ENCODE assay signal across 9 cellular contexts in the genomic region with DNA sequence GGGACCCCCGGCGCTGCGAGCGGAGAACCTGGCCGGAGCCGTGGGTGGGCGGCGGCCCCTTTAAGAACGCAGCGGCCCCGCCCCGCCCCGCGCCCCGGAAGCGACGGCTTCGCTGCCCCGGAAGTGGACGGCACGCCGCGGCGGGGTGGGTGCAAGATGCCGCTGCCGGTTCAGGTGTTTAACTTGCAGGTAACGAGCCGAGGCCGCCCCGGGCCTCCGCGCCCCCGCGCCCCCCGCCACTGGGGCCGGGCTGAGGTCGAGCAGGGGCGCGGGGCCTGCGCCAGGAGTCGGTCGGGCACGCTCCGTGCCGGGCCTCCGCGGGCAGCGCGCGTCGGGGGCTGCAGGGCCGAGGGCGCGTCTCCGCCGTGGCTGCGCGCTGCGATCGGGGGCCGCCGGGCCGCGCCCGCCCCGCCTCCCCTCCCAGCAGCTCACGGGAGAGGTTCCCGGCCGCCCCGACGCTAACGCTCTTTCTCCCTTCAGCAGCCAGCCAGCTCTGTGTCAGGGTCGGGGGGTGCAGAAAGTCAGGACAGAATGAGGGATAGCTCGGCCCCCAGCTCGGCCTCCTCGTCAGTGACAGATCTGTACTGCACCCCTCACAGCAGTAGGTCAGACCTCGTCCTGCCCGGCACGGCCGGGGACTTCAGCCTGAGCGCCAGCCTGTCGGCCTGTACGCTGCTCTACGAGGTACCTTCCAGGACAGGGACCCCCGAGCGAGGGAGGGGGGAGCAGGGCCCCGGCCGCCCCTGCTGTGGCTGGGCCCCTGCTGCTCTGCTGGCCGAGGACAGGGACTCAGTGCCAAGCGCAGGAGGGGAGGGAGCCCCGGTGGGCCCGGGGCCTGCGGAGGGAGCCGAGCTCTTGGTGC.
DNase-seq lines count a peak whose midpoint lies in the region; ATAC-seq, FAIRE-seq and TF ChIP-seq lines count a peak whose summit lies in the region.
"Had no signal": no experiment of that assay in that cellular context is flagged by ENCODE, and none has a peak within 500 bp of the region (broad histone marks: within the 10 kb centered on the region; RNA-seq: fewer than 3 reads in every experiment).

Gene GPS1, plus strand, starts transcription at position 123 of the 862 bp plus-strand sequence. Its CDS starts 34 bp downstream, at position 157.
A gene with protein sequence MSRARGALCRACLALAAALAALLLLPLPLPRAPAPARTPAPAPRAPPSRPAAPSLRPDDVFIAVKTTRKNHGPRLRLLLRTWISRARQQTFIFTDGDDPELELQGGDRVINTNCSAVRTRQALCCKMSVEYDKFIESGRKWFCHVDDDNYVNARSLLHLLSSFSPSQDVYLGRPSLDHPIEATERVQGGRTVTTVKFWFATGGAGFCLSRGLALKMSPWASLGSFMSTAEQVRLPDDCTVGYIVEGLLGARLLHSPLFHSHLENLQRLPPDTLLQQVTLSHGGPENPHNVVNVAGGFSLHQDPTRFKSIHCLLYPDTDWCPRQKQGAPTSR (minus strand): TSS at position 36 of the 862 bp plus-strand sequence. CDS start 45 bp downstream, outside the sequence.

- H3K36me3 Mint-ChIP-seq in nephron (ENCODE audit: low read depth) = peaks cover 10% of the 10 kb centered on the region

- H3K27ac Mint-ChIP-seq in nephron = peak within 1 kb of the TSS in 1 of 3 experiments; percentile 68

- H3K9me3 Mint-ChIP-seq in nephron = no peaks in the 10 kb centered on the region

- peak within 1 kb of the TSS; percentile 89 to 93 (median 91) for H3K4me3 Mint-ChIP-seq in nephron

- H3K4me1 Mint-ChIP-seq in nephron = peaks cover 9% of the 10 kb centered on the region

- peak; percentile 40 for ATAC-seq in HG03558 (IDR thresholded peaks at IDR 0.05; ENCODE audit: extremely low read depth, unreplicated experiment)

- no peak for FAIRE-seq in RCC 7860 (lab: Jason Lieb, UNC)
- FAIRE-seq: A204.1 had no signal

- no peaks in the 10 kb centered on the region for H3K27me3 Mint-ChIP-seq in nephron (ENCODE audit: low read depth)

- no peak for TF ChIP-seq CTCF in nephron (IDR thresholded peaks at IDR 0.05; ENCODE audit: unreplicated experiment in 3 of 3)

- peak; percentile 83 for DNase-seq in DMS 273 (lab: John Stamatoyannopoulos, UW; ENCODE audit: unreplicated experiment)
- DNase-seq in DMS 273 treated with DMSO at 0.1 percent for 48 hours (lab: John Stamatoyannopoulos, UW) = no peak
- DNase-seq in RCC 7860 (ENCODE audit: low spot score) = peak; percentile 29
- peak; percentile 64 to 77 for DNase-seq in activated T-helper 1 cell treated with anti-CD3 and anti-CD28 coated beads, Interleukin-2, amount 50 U/mL, for 16 hours (ENCODE audit: low read depth in 1 of 2, low spot score in 1 of 2)
- peak; percentile 23 for DNase-seq in fibroblast of peridontal ligament (ENCODE audit: extremely low read depth)
- peak; percentile 84 for DNase-seq in stimulated activated naive CD4-positive, alpha-beta T cell treated with Interleukin-2 at 50 U/mL for 16 hours (lab: John Stamatoyannopoulos, UW)
